In genomic region chr17:80000136-80000535, GRCh38 we compare ENCODE assay signal across 26 cellular contexts.
"Had no signal": no experiment of that assay in that cellular context is flagged by ENCODE, and none has a peak within 500 bp of the region (broad histone marks: within the 10 kb centered on the region; RNA-seq: fewer than 3 reads in every experiment).

No MANE protein-coding gene starts in this region.

- DNase-seq: colonic mucosa; effector CD8-positive, alpha-beta T cell; endodermal cell; foreskin keratinocyte; immature natural killer cell; islet precursor cell; left ventricle myocardium superior; lower lobe of right lung; naive thymus-derived CD4-positive, alpha-beta T cell; sigmoid colon; spleen; stimulated activated CD4-positive, alpha-beta T cell treated with anti-CD3 and anti-CD28 coated beads, Interleukin-4, amount 100 ng/mL, for 4 hours; stimulated activated naive CD8-positive, alpha-beta T cell treated with anti-CD3 and anti-CD28 coated beads, Interleukin-15, Interleukin-2, amounts not matched to agents 100 U/mL and 50 U/mL, for 24 hours; upper lobe of left lung; uterus had no signal

- FAIRE-seq: endothelial cell of umbilical vein had no signal

- H3K4me2 ChIP-seq: neural progenitor cell had no signal

- ATAC-seq: foreskin keratinocyte; lower lobe of right lung; naive thymus-derived CD4-positive, alpha-beta T cell; stimulated activated memory B cell treated with anti-CD40 and anti-IgM and Interleukin-4, amounts not matched to agents 10 μg/mL and 1 μg/mL and 100 μg/mL, for 72 hours; stimulated activated naive CD8-positive, alpha-beta T cell treated with anti-CD3 and anti-CD28 coated beads, Interleukin-15, Interleukin-2, amounts not matched to agents 100 U/mL and 50 U/mL, for 24 hours had no signal

- H3K27me3 Mint-ChIP-seq: dendritic cell treated with granulocyte-macrophage colony-stimulating factor and Interleukin-4, amounts not matched to agents 40 ng/mL and 50 ng/mL, for 4 days; memory B cell; naive thymus-derived CD4-positive, alpha-beta T cell; stimulated activated memory B cell treated with anti-CD40 and anti-IgM and Interleukin-4, amounts not matched to agents 10 μg/mL and 1 μg/mL and 100 μg/mL, for 72 hours had no signal

- H3K27ac Mint-ChIP-seq: dendritic cell treated with granulocyte-macrophage colony-stimulating factor and Interleukin-4, amounts not matched to agents 40 ng/mL and 50 ng/mL, for 4 days; endodermal cell; memory B cell; nephron; neural progenitor cell; stimulated activated memory B cell treated with anti-CD40 and anti-IgM and Interleukin-4, amounts not matched to agents 10 μg/mL and 1 μg/mL and 100 μg/mL, for 72 hours had no signal

- H3K36me3 ChIP-seq: colonic mucosa, lower lobe of right lung, neural progenitor cell, prostate gland, sigmoid colon, thoracic aorta, uterus had no signal

- H3K36me3 Mint-ChIP-seq: immature natural killer cell; memory B cell; naive thymus-derived CD4-positive, alpha-beta T cell; stimulated activated memory B cell treated with anti-CD40 and anti-IgM and Interleukin-4, amounts not matched to agents 10 μg/mL and 1 μg/mL and 100 μg/mL, for 72 hours had no signal

- H3K27me3 ChIP-seq: colonic mucosa, esophagus muscularis mucosa, foreskin keratinocyte, neural progenitor cell, sigmoid colon, spleen, tibial nerve, upper lobe of left lung, uterus had no signal

- H3K9me3 ChIP-seq: colonic mucosa, esophagus muscularis mucosa, lower lobe of right lung, prostate gland, sigmoid colon, spleen, thoracic aorta, tibial nerve, upper lobe of left lung, uterus had no signal

- H2AFZ ChIP-seq: neural progenitor cell had no signal

- H3K27ac ChIP-seq: colonic mucosa, esophagus muscularis mucosa, foreskin keratinocyte, lower lobe of right lung, neural progenitor cell, prostate gland, sigmoid colon, skin epidermis, spleen, thoracic aorta, tibial nerve, upper lobe of left lung, uterus had no signal

- H3K4me1 Mint-ChIP-seq: nephron, neural progenitor cell had no signal

- H3K4me3 ChIP-seq: colonic mucosa, esophagus muscularis mucosa, lower lobe of right lung, neural progenitor cell, prostate gland, sigmoid colon, skin epidermis, spleen, thoracic aorta, tibial nerve, upper lobe of left lung, uterus had no signal

- H3K4me1 ChIP-seq: foreskin keratinocyte, neural progenitor cell, prostate gland, tibial nerve, uterus had no signal

- H3K4me3 Mint-ChIP-seq: dendritic cell treated with granulocyte-macrophage colony-stimulating factor and Interleukin-4, amounts not matched to agents 40 ng/mL and 50 ng/mL, for 4 days; endodermal cell; immature natural killer cell; memory B cell; nephron; neural progenitor cell; stimulated activated memory B cell treated with anti-CD40 and anti-IgM and Interleukin-4, amounts not matched to agents 10 μg/mL and 1 μg/mL and 100 μg/mL, for 72 hours had no signal
